ENCODE assay signal across 8 cellular contexts in genomic region chr2:9174771-9175441, GRCh38. TPM values are rescaled to one million over a fixed set of nuclear protein-coding genes. Genes with fewer than 3 reads are reported as not detected.
DNase-seq lines count a peak whose midpoint lies in the region; ATAC-seq and TF ChIP-seq lines count a peak whose summit lies in the region.

No MANE protein-coding gene starts in this region.

- H4K8ac ChIP-seq in mesenchymal stem cell (ENCODE audit: low read length): peak overlapping the region; percentile 56

- peak overlapping the region in 1 of 2 experiments; percentile 52 for H3K18ac ChIP-seq in mesenchymal stem cell (ENCODE audit: low read depth in 1 of 2, low read length in 2 of 2)

- no peak overlapping the region for H2AK5ac ChIP-seq in mesenchymal stem cell (ENCODE audit: low read length, severe bottlenecking)

- no peaks in the 10 kb centered on the region for H3K79me1 ChIP-seq in mesenchymal stem cell (replicated peaks; ENCODE audit: low read length, poor library complexity, severe bottlenecking)

- no peak overlapping the region for H2BK15ac ChIP-seq in mesenchymal stem cell (ENCODE audit: low read depth, poor library complexity, severe bottlenecking)

- TF ChIP-seq CTCF in VCaP (conservative IDR thresholded peaks at IDR 0.05) (no peak), suprapubic skin (IDR thresholded peaks at IDR 0.05) (no peak)

- H2BK12ac ChIP-seq in mesenchymal stem cell (ENCODE audit: low read length in 2 of 2): no peak overlapping the region

- TF ChIP-seq EP300 in suprapubic skin (IDR thresholded peaks at IDR 0.05): no peak

- DNase-seq in DMS53 treated with DMSO at 0.1 percent for 48 hours (lab: John Stamatoyannopoulos, UW; ENCODE audit: unreplicated experiment): peak; percentile 86
- peak; percentile 3 for DNase-seq in NCI-H1105 (lab: John Stamatoyannopoulos, UW)
- peak; percentile 96 for DNase-seq in mesenchymal stem cell
- no peak for DNase-seq in NOMO-1 (lab: John Stamatoyannopoulos, UW; ENCODE audit: unreplicated experiment in 2 of 2)
- DNase-seq in suprapubic skin (ENCODE audit: low spot score in 2 of 2): no peak

- 11% methylated on average over 10 of the region's 10 CpGs for WGBS in mesenchymal stem cell
- 64% methylated on average over 10 of the region's 10 CpGs for WGBS in suprapubic skin

- no peak overlapping the region for H2AFZ ChIP-seq in mesenchymal stem cell (ENCODE audit: low read depth, low read length)

- H3K4me1 ChIP-seq in mesenchymal stem cell (ENCODE audit: control insufficient read depth, insufficient read depth, low read depth, low read length) (peaks cover 14% of the 10 kb centered on the region), suprapubic skin (peaks cover 52% of the 10 kb centered on the region)

- ATAC-seq in GM18858 (IDR thresholded peaks at IDR 0.05; ENCODE audit: unreplicated experiment) (no peak), GM21367 (IDR thresholded peaks at IDR 0.05; ENCODE audit: unreplicated experiment) (no peak)

- no peak overlapping the region for H3K23ac ChIP-seq in mesenchymal stem cell (ENCODE audit: low read length in 2 of 2)

- H3K27ac ChIP-seq in VCaP (peak overlapping the region; percentile 86; the same call in 1 of the 2 replicates), mesenchymal stem cell (ENCODE audit: low read length, poor library complexity, severe bottlenecking) (peak overlapping the region; percentile 70), suprapubic skin (no peak overlapping the region)

- H3K4me3 ChIP-seq in mesenchymal stem cell (ENCODE audit: insufficient read depth in 1 of 2, low read depth in 1 of 2, low read length in 2 of 2) (no peak overlapping the region), suprapubic skin (no peak overlapping the region)

- no peaks in the 10 kb centered on the region for H3K36me3 ChIP-seq in mesenchymal stem cell (ENCODE audit: control insufficient read depth in 1 of 2, insufficient read depth in 2 of 2, low read depth in 1 of 2, low read length in 2 of 2)
- no peaks in the 10 kb centered on the region for H3K36me3 ChIP-seq in suprapubic skin

- H2BK120ac ChIP-seq in mesenchymal stem cell (ENCODE audit: low read depth, low read length): no peak overlapping the region

- H3K4me2 ChIP-seq in mesenchymal stem cell (ENCODE audit: low read length, poor library complexity, severe bottlenecking): peak overlapping the region; percentile 10

- no peak overlapping the region for H3K9ac ChIP-seq in mesenchymal stem cell (ENCODE audit: low read length)

- no peaks in the 10 kb centered on the region for H3K27me3 ChIP-seq in mesenchymal stem cell (ENCODE audit: control insufficient read depth in 1 of 2, insufficient read depth in 1 of 2, low read length in 2 of 2)
- no peaks in the 10 kb centered on the region for H3K27me3 ChIP-seq in suprapubic skin

- H3K4ac ChIP-seq in mesenchymal stem cell (ENCODE audit: low read depth in 1 of 2, low read length in 2 of 2): no peak overlapping the region

- no peak overlapping the region for H4K91ac ChIP-seq in mesenchymal stem cell (ENCODE audit: low read length)

- TF ChIP-seq POLR2A in suprapubic skin (IDR thresholded peaks at IDR 0.05): no peak

- no peak overlapping the region for H3K14ac ChIP-seq in mesenchymal stem cell (ENCODE audit: low read length in 2 of 2)

- H2BK5ac ChIP-seq in mesenchymal stem cell (ENCODE audit: low read depth, low read length, poor library complexity, severe bottlenecking): no peak overlapping the region

- H3K9me3 ChIP-seq in mesenchymal stem cell (ENCODE audit: control insufficient read depth, low read length) (no peaks in the 10 kb centered on the region), suprapubic skin (no peaks in the 10 kb centered on the region)

RNA-seq across cellular contexts. Expression of gene ASAP2, which starts 31.7 kb away (rescaled TPM):
- 27.5 TPM for polyA plus RNA-seq in mesenchymal stem cell (2013, experiment 1 of 2)
- polyA plus RNA-seq in mesenchymal stem cell (2013, experiment 2 of 2): 23.9 TPM
- total RNA-seq in suprapubic skin: 10 to 100 TPM; 22.0 to 54.6 (median 30.0) TPM

Comparison
In these comparisons a context has a peak if more than half of its experiments do, and no peak if none do; other contexts are left out.
1. DNase-seq: peak in DMS53 treated with DMSO at 0.1 percent for 48 hours (single experiment), NCI-H1105 (single experiment) and mesenchymal stem cell (single experiment); none in NOMO-1 (0 of 2) and suprapubic skin (0 of 2).